Comparison of ENCODE assay signal across 18 cellular contexts in genomic region chr4:6337331-6337935, GRCh38.
DNase-seq lines count a peak whose midpoint lies in the region; ATAC-seq, FAIRE-seq and TF ChIP-seq lines count a peak whose summit lies in the region.
"Had no signal": no experiment of that assay in that cellular context is flagged by ENCODE, and none has a peak within 500 bp of the region (broad histone marks: within the 10 kb centered on the region; RNA-seq: fewer than 3 reads in every experiment).

No MANE protein-coding gene starts in this region.

- TF ChIP-seq POLR2A in transverse colon (IDR thresholded peaks at IDR 0.05) = no peak

- H3K4me1 ChIP-seq in right cardiac atrium (ENCODE audit: control insufficient read depth, insufficient read depth, low read length) = no peaks in the 10 kb centered on the region
- peaks cover 0 to 7% (median 2%) of the 10 kb centered on the region in 9 donors for H3K4me1 ChIP-seq in heart right ventricle
- no peaks in the 10 kb centered on the region for H3K4me1 ChIP-seq in kidney (ENCODE audit: control insufficient read depth in 1 of 2, insufficient read depth in 1 of 2, low read depth in 1 of 2, low read length in 2 of 2)
- no peaks in the 10 kb centered on the region for H3K4me1 ChIP-seq in transverse colon

- no peak for TF ChIP-seq EP300 in transverse colon (IDR thresholded peaks at IDR 0.05; ENCODE audit: low read depth)

- DNase-seq in right cardiac atrium (peak in 2 of 3 donors; percentile 16 to 27), heart right ventricle (no peak), NCI-H510A treated with DMSO at 0.1 percent for 48 hours (lab: John Stamatoyannopoulos, UW) (peak; percentile 14), kidney (peak; percentile 41), substantia nigra (lab: John Stamatoyannopoulos, UW) (no peak), transverse colon (no peak), NCI-H2107 (lab: John Stamatoyannopoulos, UW) (no peak), 8988T (no peak)
- DNase-seq: activated gamma-delta T cell treated with Interleukin-2 at 50 U/mL for 16 hours; dermis blood vessel endothelial cell; MG63; NCI-H2081; NCI-H748 treated with DMSO at 0.1 percent for 48 hours; stimulated activated CD4-positive, alpha-beta T cell treated with anti-CD3 and anti-CD28 coated beads, Interleukin-4, amount 100 ng/mL, for 24 hours; stimulated activated CD8-positive, alpha-beta memory T cell treated with anti-CD3 and anti-CD28 coated beads, Interleukin-4, amount 100 ng/mL, for 48 hours had no signal

- H3K4me3 ChIP-seq in right cardiac atrium (ENCODE audit: low read length) (no peak overlapping the region), heart right ventricle (no peak overlapping the region), kidney (ENCODE audit: low read length in 2 of 2) (no peak overlapping the region), transverse colon (no peak overlapping the region)
- H3K4me3 ChIP-seq: esophagus muscularis mucosa, heart left ventricle, MG63 had no signal

- ATAC-seq in right cardiac atrium (no peak), heart right ventricle (no peak)
- ATAC-seq: heart left ventricle had no signal

- intact Hi-C loops in right cardiac atrium (cut with DNase I) = loop anchor here in 3 of 4 donors (10.0 kb wide), 1 partner anchor 207 kb away; no protein-coding TSS in a partner anchor
- intact Hi-C loops in heart right ventricle (cut with DNase I) = loop anchor here in 3 of 10 donors (10.0 kb wide), 2 partner anchors 207 to 343 kb away; no protein-coding TSS in a partner anchor
- intact Hi-C loops in kidney (cut with DNase I) = no loop called here
- intact Hi-C loops in transverse colon (cut with DNase I; ENCODE audit: low total_unique reads) = no loop called here

- FAIRE-seq in kidney (lab: Jason Lieb, UNC) = no peak
- FAIRE-seq: RCC 7860 had no signal

- TF ChIP-seq CTCF in heart right ventricle (IDR thresholded peaks at IDR 0.05) (no peak), kidney (IDR thresholded peaks at IDR 0.05; ENCODE audit: borderline replicate concordance, extremely low read depth, insufficient read depth) (no peak), transverse colon (IDR thresholded peaks at IDR 0.05) (no peak)

- H3K36me3 ChIP-seq in heart right ventricle = no peaks in the 10 kb centered on the region
- no peaks in the 10 kb centered on the region for H3K36me3 ChIP-seq in kidney (ENCODE audit: control insufficient read depth in 1 of 2, insufficient read depth in 2 of 2, low read length in 2 of 2)
- no peaks in the 10 kb centered on the region for H3K36me3 ChIP-seq in transverse colon
- H3K36me3 ChIP-seq: esophagus muscularis mucosa, heart left ventricle, MG63 had no signal

- in situ Hi-C loops in transverse colon (cut with MboI; ENCODE audit: low pct_ligation_motif_present in 1 of 4, low pct_unique_long_range_greater_than_20kb in 1 of 4, low sequenced_read_pairs in 3 of 4) = no loop called here

- H3K9me3 ChIP-seq in right cardiac atrium (ENCODE audit: control insufficient read depth, low read length) (no peaks in the 10 kb centered on the region), heart right ventricle (peaks cover 0 to 7% (median 0%) of the 10 kb centered on the region in 11 donors), kidney (ENCODE audit: control insufficient read depth in 1 of 2, low read length in 2 of 2) (no peaks in the 10 kb centered on the region), transverse colon (no peaks in the 10 kb centered on the region)
- H3K9me3 ChIP-seq: esophagus muscularis mucosa, MG63 had no signal

- no peak overlapping the region for H3K9ac ChIP-seq in kidney (ENCODE audit: low read length in 2 of 2)

- WGBS in right cardiac atrium = 33% methylated on average over 19 of the region's 19 CpGs
- WGBS in heart right ventricle, 2 donors = 32 to 36% methylated on average over 19 of the region's 19 CpGs
- WGBS in transverse colon (ENCODE audit: low coverage in 1 of 2), 2 donors = 13 to 22% methylated on average over 11 to 18 of the region's 19 CpGs

- H3K27ac ChIP-seq in right cardiac atrium (ENCODE audit: low read length) = no peak overlapping the region
- no peak overlapping the region for H3K27ac ChIP-seq in heart right ventricle
- no peak overlapping the region for H3K27ac ChIP-seq in kidney (ENCODE audit: low read depth in 2 of 2, low read length in 2 of 2)
- H3K27ac ChIP-seq in substantia nigra (ENCODE audit: low read depth, low read length, poor library complexity, severe bottlenecking) = no peak overlapping the region
- H3K27ac ChIP-seq in transverse colon = no peak overlapping the region
- H3K27ac ChIP-seq: esophagus muscularis mucosa, heart left ventricle had no signal

- H3K27me3 ChIP-seq in right cardiac atrium (ENCODE audit: control insufficient read depth, insufficient read depth) = no peaks in the 10 kb centered on the region
- H3K27me3 ChIP-seq in heart right ventricle = peaks cover 0 to 78% (median 47%) of the 10 kb centered on the region in 7 donors
- H3K27me3 ChIP-seq in transverse colon = peaks cover 50% of the 10 kb centered on the region
- H3K27me3 ChIP-seq: MG63 had no signal

Comparison
In these comparisons a context has a peak if more than half of its experiments do, and no peak if none do; other contexts are left out.
1. DNase-seq: peak in right cardiac atrium (2 of 3), NCI-H510A treated with DMSO at 0.1 percent for 48 hours (single experiment) and kidney (single experiment); none in heart right ventricle (0 of 2), substantia nigra (0 of 49), transverse colon (single experiment), NCI-H2107 (single experiment) and 8988T (single experiment).
2. intact Hi-C loops: an anchor here in right cardiac atrium (10.0 kb wide); none called in kidney and transverse colon.